Comparison of ENCODE assay signal across 22 cellular contexts in genomic region chr1:53540604-53541262, GRCh38.
"Had no signal": no experiment of that assay in that cellular context is flagged by ENCODE, and none has a peak within 500 bp of the region (broad histone marks: within the 10 kb centered on the region; RNA-seq: fewer than 3 reads in every experiment).

No MANE protein-coding gene starts in this region.

- H3K27ac ChIP-seq: ascending aorta, epithelial cell of prostate, left lung, neutrophil, testis, VCaP had no signal

- H3K9me3 ChIP-seq: ascending aorta, left lung, neutrophil, sigmoid colon, SK-N-SH, testis had no signal

- H3K36me3 Mint-ChIP-seq: activated naive CD4-positive, alpha-beta T cell treated with anti-CD3 and anti-CD28 coated beads, Interleukin-2, amount 50 U/mL, for 24 hours; natural killer cell treated with Interleukin-12 subunit alpha and Interleukin-12 subunit beta and Interleukin-15 and Interleukin-18, amount 100 ng/mL, for 72 hours had no signal

- H3K9me3 Mint-ChIP-seq: activated naive CD4-positive, alpha-beta T cell treated with anti-CD3 and anti-CD28 coated beads, Interleukin-2, amount 50 U/mL, for 24 hours; activated T-helper 1 cell treated with anti-CD3 and anti-CD28 coated beads, Interleukin-12 subunit alpha, Interleukin-12 subunit beta, Interleukin-2, Interleukin-4 antibody, amounts not matched to agents 30 ng/mL and 10 ng/mL and 1 ng/mL, durations not matched to agents 14 hours and 24 hours and 36 hours; central memory CD8-positive, alpha-beta T cell; natural killer cell treated with Interleukin-12 subunit alpha and Interleukin-12 subunit beta and Interleukin-15 and Interleukin-18, amount 100 ng/mL, for 72 hours; T-helper 2 cell treated with Interferon-gamma antibody and Interleukin-4, amounts not matched to agents 5 μg/mL and 100 μg/mL, for 36 hours had no signal

- ATAC-seq: activated CD8-positive, alpha-beta T cell treated with anti-CD3 and anti-CD28 coated beads, Interleukin-2, amount 10 ng/mL, durations not matched to agents 7 days and 5 days; left lung; natural killer cell treated with Interleukin-12 subunit alpha and Interleukin-12 subunit beta and Interleukin-15 and Interleukin-18, amount 100 ng/mL, for 72 hours had no signal

- H3K27me3 Mint-ChIP-seq: activated naive CD4-positive, alpha-beta T cell treated with anti-CD3 and anti-CD28 coated beads, Interleukin-2, amount 50 U/mL, for 24 hours; central memory CD8-positive, alpha-beta T cell had no signal

- H3K27ac Mint-ChIP-seq: activated CD8-positive, alpha-beta T cell treated with anti-CD3 and anti-CD28 coated beads, Interleukin-2, amount 10 ng/mL, durations not matched to agents 7 days and 5 days; activated naive CD4-positive, alpha-beta T cell treated with anti-CD3 and anti-CD28 coated beads, Interleukin-2, amount 50 U/mL, for 24 hours; activated T-helper 1 cell treated with anti-CD3 and anti-CD28 coated beads, Interleukin-12 subunit alpha, Interleukin-12 subunit beta, Interleukin-2, Interleukin-4 antibody, amounts not matched to agents 30 ng/mL and 10 ng/mL and 1 ng/mL, durations not matched to agents 14 hours and 24 hours and 36 hours; natural killer cell treated with Interleukin-12 subunit alpha and Interleukin-12 subunit beta and Interleukin-15 and Interleukin-18, amount 100 ng/mL, for 72 hours; T-helper 2 cell treated with Interferon-gamma antibody and Interleukin-4, amounts not matched to agents 5 μg/mL and 100 μg/mL, for 36 hours had no signal

- H3K9ac ChIP-seq: SK-N-SH had no signal

- H3K4me1 ChIP-seq: ascending aorta, left lung, testis had no signal

- H3K4me3 ChIP-seq: ascending aorta, left lung, sigmoid colon, testis had no signal

- H3K36me3 ChIP-seq: ascending aorta, brain microvascular endothelial cell, left lung, neutrophil, sigmoid colon had no signal

- H3K4me3 Mint-ChIP-seq: activated CD8-positive, alpha-beta T cell treated with anti-CD3 and anti-CD28 coated beads, Interleukin-2, amount 10 ng/mL, durations not matched to agents 7 days and 5 days; activated naive CD4-positive, alpha-beta T cell treated with anti-CD3 and anti-CD28 coated beads, Interleukin-2, amount 50 U/mL, for 24 hours; activated T-helper 1 cell treated with anti-CD3 and anti-CD28 coated beads, Interleukin-12 subunit alpha, Interleukin-12 subunit beta, Interleukin-2, Interleukin-4 antibody, amounts not matched to agents 30 ng/mL and 10 ng/mL and 1 ng/mL, durations not matched to agents 14 hours and 24 hours and 36 hours; central memory CD8-positive, alpha-beta T cell; natural killer cell treated with Interleukin-12 subunit alpha and Interleukin-12 subunit beta and Interleukin-15 and Interleukin-18, amount 100 ng/mL, for 72 hours; T-helper 2 cell treated with Interferon-gamma antibody and Interleukin-4, amounts not matched to agents 5 μg/mL and 100 μg/mL, for 36 hours had no signal

- DNase-seq: activated CD4-positive, alpha-beta T cell treated with anti-CD3 and anti-CD28 coated beads, Interleukin-2, amount 50 U/mL, for 1 hour; activated CD4-positive, CD25-positive, alpha-beta regulatory T cell treated with anti-CD3 and anti-CD28 coated beads, Interleukin-2, amount 50 U/mL, for 72 hours; activated CD8-positive, alpha-beta T cell treated with anti-CD3 and anti-CD28 coated beads, Interleukin-2, amount 10 ng/mL, durations not matched to agents 7 days and 5 days; activated gamma-delta T cell; brain microvascular endothelial cell; cortex of kidney; sigmoid colon; SK-N-SH; stimulated activated CD4-positive, alpha-beta T cell treated with anti-CD3 and anti-CD28 coated beads, Interleukin-4, amount 100 ng/mL, for 1 hour; stimulated activated naive CD4-positive, alpha-beta T cell; testis; trophoblast cell had no signal

- H3K4me2 ChIP-seq: SK-N-SH had no signal

- H3K4me1 Mint-ChIP-seq: activated naive CD4-positive, alpha-beta T cell treated with anti-CD3 and anti-CD28 coated beads, Interleukin-2, amount 50 U/mL, for 24 hours had no signal

- H3K27me3 ChIP-seq: ascending aorta, brain microvascular endothelial cell, neutrophil, sigmoid colon, testis had no signal
